In genomic region chr1:2502661-2503553, GRCh38 we compare ENCODE assay signal across 22 cellular contexts. TPM values are rescaled to one million over a fixed set of nuclear protein-coding genes. Genes with fewer than 3 reads are reported as not detected.
DNase-seq lines count a peak whose midpoint lies in the region; ATAC-seq, FAIRE-seq and TF ChIP-seq lines count a peak whose summit lies in the region.
"Had no signal": no experiment of that assay in that cellular context is flagged by ENCODE, and none has a peak within 500 bp of the region (broad histone marks: within the 10 kb centered on the region; RNA-seq: fewer than 3 reads in every experiment).

No MANE protein-coding gene starts in this region.

- H3K36me3 Mint-ChIP-seq in activated CD4-positive, alpha-beta T cell treated with anti-CD3 and anti-CD28 coated beads, Interleukin-2, amount 10 ng/mL, durations not matched to agents 7 days and 5 days (ENCODE audit: low read depth) = no peaks in the 10 kb centered on the region
- H3K36me3 Mint-ChIP-seq in natural killer cell treated with Interleukin-12 subunit alpha and Interleukin-12 subunit beta and Interleukin-15 and Interleukin-18, amount 100 ng/mL, for 72 hours = no peaks in the 10 kb centered on the region
- H3K36me3 Mint-ChIP-seq: CD4-positive, CD25-positive, alpha-beta regulatory T cell had no signal

- no peak for ATAC-seq in IMR-90 (ENCODE audit: low read depth)
- no peak for ATAC-seq in natural killer cell treated with Interleukin-12 subunit alpha and Interleukin-12 subunit beta and Interleukin-15 and Interleukin-18, amount 100 ng/mL, for 72 hours

- H3K36me3 ChIP-seq in IMR-90 (ENCODE audit: control insufficient read depth, insufficient read depth, low read length) (peaks cover 2% of the 10 kb centered on the region; the same call in 1 of the 2 replicates), H1 (ENCODE audit: control insufficient read depth in 2 of 4, insufficient read depth in 4 of 4, low read length in 3 of 4) (peaks cover 0 to 2% (median under 1%) of the 10 kb centered on the region in 4 experiments; a peak in 2 of 8 replicates)

- 76% methylated on average over 21 of the region's 36 CpGs; no CpG with 5 or more reads in 1 of the 2 experiments for WGBS in IMR-90 (ENCODE audit: extremely low coverage in 2 of 2, insufficient read length in 1 of 2), 2 experiments
- WGBS in H1 (ENCODE audit: extremely low coverage in 1 of 2, insufficient coverage in 1 of 2, insufficient read length in 1 of 2, insufficient replicate concordance in 2 of 2, low coverage in 1 of 2, low lambda C conversion rate in 2 of 2, missing lambda C conversion rate in 1 of 2), 2 experiments = 93% methylated on average over 29 of the region's 36 CpGs; no CpG with 5 or more reads in 1 of the 2 experiments

- CTCF ChIA-PET in activated CD4-positive, alpha-beta T cell treated with anti-CD3 and anti-CD28 coated beads, Interleukin-2, amount 10 ng/mL, durations not matched to agents 7 days and 5 days (lab: Charles Lee) = interaction anchor here (1.4 kb wide), 1 partner anchor 23 kb away, joined by 3 read pairs; the partner anchor contains the start of gene PANK4
- CTCF ChIA-PET in IMR-90 (lab: Yijun Ruan, JAX) = no interaction called here
- CTCF ChIA-PET in H1 (lab: Charles Lee; ENCODE audit: partially characterized antibody) = interaction anchor here (0.6 to 1.6 kb wide), 6 partner anchors 11 to 963 kb away, joined by 3 to 4 read pairs (median 3); no protein-coding TSS in a partner anchor

- TF ChIP-seq RAD21 in IMR-90 (IDR thresholded peaks at IDR 0.05; ENCODE audit: low read length) = no peak
- TF ChIP-seq RAD21 in H1 (IDR thresholded peaks at IDR 0.05 in 1 of 2, conservative IDR thresholded peaks at IDR 0.05 in 1 of 2; ENCODE audit: low read depth in 2 of 2, low read length in 2 of 2) = no peak

- no peak overlapping the region for H3K23ac ChIP-seq in IMR-90 (ENCODE audit: low read depth, low read length)
- no peak overlapping the region for H3K23ac ChIP-seq in H1 (ENCODE audit: insufficient read length)

- H3K4me3 ChIP-seq in IMR-90 (ENCODE audit: insufficient read depth, low read depth, low read length) (no peak overlapping the region), H1 (ENCODE audit: extremely low read depth in 1 of 4, insufficient read depth in 2 of 4, low read depth in 3 of 4, low read length in 4 of 4) (no peak overlapping the region)
- H3K4me3 ChIP-seq: BLaER1 treated with 17β-estradiol and CSF1 and Interleukin-3, amounts not matched to agents 10 nM and 100 nM; GM23338; HAP-1 had no signal

- dilution Hi-C loops in IMR-90 (cut with HindIII; ENCODE audit: low sequenced_read_pairs, unreplicated experiment) = no loop called here

- peaks cover 13% of the 10 kb centered on the region for H3K4me1 Mint-ChIP-seq in activated CD4-positive, alpha-beta T cell treated with anti-CD3 and anti-CD28 coated beads, Interleukin-2, amount 10 ng/mL, durations not matched to agents 7 days and 5 days
- H3K4me1 Mint-ChIP-seq in natural killer cell treated with Interleukin-12 subunit alpha and Interleukin-12 subunit beta and Interleukin-15 and Interleukin-18, amount 100 ng/mL, for 72 hours (ENCODE audit: low read depth in 2 of 2) = peaks cover 4 to 6% of the 10 kb centered on the region in 2 donors
- H3K4me1 Mint-ChIP-seq: GM23338 had no signal

- H3K27me3 ChIP-seq in IMR-90 (ENCODE audit: control insufficient read depth, insufficient read depth, low read length) (peaks cover 12% of the 10 kb centered on the region; the same call in 1 of the 2 replicates), H1 (replicated peaks in 1 of 4; ENCODE audit: control insufficient read depth in 3 of 4, extremely low read depth in 1 of 4, insufficient read depth in 3 of 4, low read length in 3 of 4) (peaks cover 0 to 2% (median 0%) of the 10 kb centered on the region in 4 experiments; a peak in 3 of 7 replicates)

- no peak for DNase-seq in activated CD4-positive, alpha-beta T cell treated with anti-CD3 and anti-CD28 coated beads, Interleukin-2, amount 10 ng/mL, durations not matched to agents 7 days and 5 days
- no peak for DNase-seq in activated CD4-positive, alpha-beta T cell treated with anti-CD3 and anti-CD28 coated beads for 1 hour
- DNase-seq in IMR-90 = no peak
- DNase-seq in H1 (ENCODE audit: low read depth in 1 of 2, low spot score in 2 of 2) = no peak
- no peak for DNase-seq in stimulated activated naive CD4-positive, alpha-beta T cell (lab: John Stamatoyannopoulos, UW)
- no peak for DNase-seq in activated T-cell treated with anti-CD3 and anti-CD28 coated beads for 4 hours
- DNase-seq in natural killer cell treated with Interleukin-12 subunit alpha and Interleukin-12 subunit beta and Interleukin-15 and Interleukin-18, amount 100 ng/mL, for 72 hours (ENCODE audit: low spot score) = no peak
- DNase-seq: 8988T; AML-193; CD4-positive, CD25-positive, alpha-beta regulatory T cell; DMS153; DMS79 treated with DMSO at 0.1 percent for 48 hours; EL; HFFc6; KG1 had no signal

- H3K9me3 ChIP-seq in IMR-90 (ENCODE audit: control insufficient read depth, insufficient read depth, low read length) = no peaks in the 10 kb centered on the region
- H3K9me3 ChIP-seq in H1 (ENCODE audit: insufficient read depth in 2 of 2, low read depth in 1 of 2, low read length in 1 of 2) = no peaks in the 10 kb centered on the region
- H3K9me3 ChIP-seq: BLaER1 treated with 17β-estradiol and CSF1 and Interleukin-3, amounts not matched to agents 10 nM and 100 nM; HAP-1 had no signal

- TF ChIP-seq CTCF in IMR-90 (conservative IDR thresholded peaks at IDR 0.05; ENCODE audit: low read depth, low read length) (no peak), H1 (IDR thresholded peaks at IDR 0.05; ENCODE audit: control extremely low read depth in 1 of 3, insufficient read depth in 1 of 3, low read depth in 1 of 3, low read length in 3 of 3) (no peak)

- TF ChIP-seq POLR2A in IMR-90 (IDR thresholded peaks at IDR 0.05; ENCODE audit: low read depth, low read length) (no peak), H1 (IDR thresholded peaks at IDR 0.05; ENCODE audit: control extremely low read depth in 1 of 2, low read depth in 2 of 2, low read length in 2 of 2) (no peak)

- no peak overlapping the region for H2BK5ac ChIP-seq in IMR-90 (ENCODE audit: low read depth, low read length, poor library complexity, severe bottlenecking)
- no peak overlapping the region for H2BK5ac ChIP-seq in H1 (ENCODE audit: low read depth, low read length)

- H3K9ac ChIP-seq in IMR-90 (ENCODE audit: low read depth, low read length) (no peak overlapping the region), H1 (replicated peaks in 1 of 4; ENCODE audit: extremely low read depth in 1 of 4, low read depth in 3 of 4, low read length in 3 of 4) (no peak overlapping the region)

- H2AK5ac ChIP-seq in IMR-90 (ENCODE audit: low read depth, low read length) (no peak overlapping the region), H1 (ENCODE audit: low read depth, low read length) (no peak overlapping the region)

- H3K23me2 ChIP-seq in H1 (ENCODE audit: low read depth, low read length) = no peaks in the 10 kb centered on the region

- BruUV-seq in IMR-90 (replicated peaks; lab: Mats Ljungman, UMichigan) = no TSS peak

- intact Hi-C loops in IMR-90 (cut with micrococcal nuclease) = no loop called here

- no peaks in the 10 kb centered on the region for H3K9me3 Mint-ChIP-seq in activated CD4-positive, alpha-beta T cell treated with anti-CD3 and anti-CD28 coated beads, Interleukin-2, amount 10 ng/mL, durations not matched to agents 7 days and 5 days
- H3K9me3 Mint-ChIP-seq in natural killer cell treated with Interleukin-12 subunit alpha and Interleukin-12 subunit beta and Interleukin-15 and Interleukin-18, amount 100 ng/mL, for 72 hours = no peaks in the 10 kb centered on the region
- H3K9me3 Mint-ChIP-seq: CD4-positive, CD25-positive, alpha-beta regulatory T cell; GM23338; HFFc6 had no signal

- no peak overlapping the region for H3K4ac ChIP-seq in IMR-90 (ENCODE audit: low read depth, low read length)
- H3K4ac ChIP-seq in H1 (replicated peaks; ENCODE audit: insufficient read length, low read depth, low read length) = peak overlapping the region; percentile 53

- H3K27ac ChIP-seq in IMR-90 (ENCODE audit: insufficient read depth, low read length) (no peak overlapping the region), H1 (ENCODE audit: low read depth, low read length) (no peak overlapping the region)
- H3K27ac ChIP-seq: BLaER1 treated with 17β-estradiol and CSF1 and Interleukin-3, amounts not matched to agents 10 nM and 100 nM; HL-60 had no signal

- H3K9me1 ChIP-seq in IMR-90 (ENCODE audit: insufficient read depth, low read length) = no peaks in the 10 kb centered on the region

- no peaks in the 10 kb centered on the region for H3K27me3 Mint-ChIP-seq in activated CD4-positive, alpha-beta T cell treated with anti-CD3 and anti-CD28 coated beads, Interleukin-2, amount 10 ng/mL, durations not matched to agents 7 days and 5 days
- H3K27me3 Mint-ChIP-seq in natural killer cell treated with Interleukin-12 subunit alpha and Interleukin-12 subunit beta and Interleukin-15 and Interleukin-18, amount 100 ng/mL, for 72 hours = no peaks in the 10 kb centered on the region
- H3K27me3 Mint-ChIP-seq: CD4-positive, CD25-positive, alpha-beta regulatory T cell had no signal

- peak overlapping the region; percentile 29 for H2AK9ac ChIP-seq in IMR-90 (replicated peaks; ENCODE audit: low read depth, low read length, poor library complexity)

- no peak overlapping the region for H3K14ac ChIP-seq in IMR-90 (replicated peaks; ENCODE audit: low read depth, low read length)
- no peak overlapping the region for H3K14ac ChIP-seq in H1 (ENCODE audit: insufficient read length)

- no peak overlapping the region for H3K4me3 Mint-ChIP-seq in activated CD4-positive, alpha-beta T cell treated with anti-CD3 and anti-CD28 coated beads, Interleukin-2, amount 10 ng/mL, durations not matched to agents 7 days and 5 days
- H3K4me3 Mint-ChIP-seq in natural killer cell treated with Interleukin-12 subunit alpha and Interleukin-12 subunit beta and Interleukin-15 and Interleukin-18, amount 100 ng/mL, for 72 hours = no peak overlapping the region
- H3K4me3 Mint-ChIP-seq: CD4-positive, CD25-positive, alpha-beta regulatory T cell; GM23338; HFFc6 had no signal

- H3K79me1 ChIP-seq in IMR-90 (ENCODE audit: low read depth in 1 of 2, low read length in 2 of 2) (no peaks in the 10 kb centered on the region), H1 (ENCODE audit: low read depth, low read length) (no peaks in the 10 kb centered on the region)

- H2BK120ac ChIP-seq in IMR-90 (ENCODE audit: low read depth, low read length) (no peak overlapping the region), H1 (replicated peaks; ENCODE audit: low read depth, low read length) (no peak overlapping the region)

- no peak overlapping the region for H3K18ac ChIP-seq in IMR-90 (ENCODE audit: low read depth, low read length)
- no peak overlapping the region for H3K18ac ChIP-seq in H1 (ENCODE audit: extremely low read depth, low read length)

- no peaks in the 10 kb centered on the region for H3K79me2 ChIP-seq in H1 (ENCODE audit: control insufficient read depth in 1 of 2, insufficient read depth in 2 of 2, low read length in 2 of 2)

- H3K4me2 ChIP-seq in IMR-90 (ENCODE audit: low read depth, low read length) (no peak overlapping the region), H1 (ENCODE audit: insufficient read depth in 1 of 2, low read depth in 2 of 2, low read length in 2 of 2) (no peak overlapping the region)
- H3K4me2 ChIP-seq: GM23338 had no signal

- H4K20me1 ChIP-seq in IMR-90 (ENCODE audit: insufficient read depth, low read length) = peaks cover 3% of the 10 kb centered on the region; the same call in 1 of the 2 replicates
- H4K20me1 ChIP-seq in H1 (replicated peaks in 1 of 2; ENCODE audit: control insufficient read depth in 1 of 2, insufficient read depth in 2 of 2, low read length in 2 of 2) = peaks cover 4 to 17% of the 10 kb centered on the region in 2 experiments

- no peak overlapping the region for H4K91ac ChIP-seq in IMR-90 (ENCODE audit: insufficient read depth, low read depth, low read length)
- no peak overlapping the region for H4K91ac ChIP-seq in H1 (replicated peaks; ENCODE audit: insufficient read length, low read length)

- POLR2A ChIA-PET in activated CD4-positive, alpha-beta T cell treated with anti-CD3 and anti-CD28 coated beads, Interleukin-2, amount 10 ng/mL, durations not matched to agents 7 days and 5 days (lab: Charles Lee) = no interaction called here
- POLR2A ChIA-PET in IMR-90 (lab: Charles Lee; ENCODE audit: unreplicated experiment) (no interaction called here), H1 (lab: Charles Lee; ENCODE audit: partially characterized antibody) (interaction anchor here (1.0 to 2.3 kb wide), 6 partner anchors 11 to 43 kb away, joined by 3 to 6 read pairs (median 5); no protein-coding TSS in a partner anchor)

- no peak overlapping the region for H2BK15ac ChIP-seq in IMR-90 (ENCODE audit: low read depth, low read length)
- no peak overlapping the region for H2BK15ac ChIP-seq in H1 (ENCODE audit: low read length)

- FAIRE-seq in H1 (lab: Jason Lieb, UNC) = no peak
- FAIRE-seq: D721Med, G401.6, GM12891 had no signal

- H4K8ac ChIP-seq in IMR-90 (ENCODE audit: low read depth in 2 of 2, low read length in 2 of 2) (no peak overlapping the region), H1 (ENCODE audit: extremely low read depth, insufficient read depth, low read length) (no peak overlapping the region; the same call in 1 of the 2 replicates)

- H3K4me1 ChIP-seq in IMR-90 (ENCODE audit: control insufficient read depth, insufficient read depth, low read length) (peaks cover 2% of the 10 kb centered on the region; the same call in 1 of the 2 replicates), H1 (replicated peaks in 1 of 4; ENCODE audit: control insufficient read depth in 3 of 4, insufficient read depth in 4 of 4, low read length in 3 of 4) (no peaks in the 10 kb centered on the region; a peak in 1 of 7 replicates)
- H3K4me1 ChIP-seq: HAP-1 had no signal

- no peak for TF ChIP-seq EP300 in H1 (IDR thresholded peaks at IDR 0.05; ENCODE audit: borderline replicate concordance in 1 of 2, low read depth in 2 of 2, low read length in 2 of 2)

- no peak overlapping the region for H2BK20ac ChIP-seq in IMR-90 (ENCODE audit: low read depth, low read length)
- no peak overlapping the region for H2BK20ac ChIP-seq in H1 (ENCODE audit: low read length)

- peak overlapping the region; percentile 43 for H2AFZ ChIP-seq in IMR-90 (replicated peaks; ENCODE audit: low read length, poor library complexity)
- H2AFZ ChIP-seq in H1 (ENCODE audit: low read length) = no peak overlapping the region
- H2AFZ ChIP-seq: GM23338 had no signal

- no peak overlapping the region for H4K5ac ChIP-seq in IMR-90 (ENCODE audit: low read depth, low read length)
- H4K5ac ChIP-seq in H1 (ENCODE audit: insufficient read length, low read depth, low read length) = no peak overlapping the region

- in situ Hi-C loops in IMR-90 (cut with MboI; ENCODE audit: low sequenced_read_pairs) = no loop called here

- 0 out of 2 replicates have a peak overlapping the region, but pooled peaks have one; percentile 39 for H2BK12ac ChIP-seq in H1 (ENCODE audit: low read depth, low read length)

- H3K56ac ChIP-seq in IMR-90 (ENCODE audit: extremely low read depth, insufficient read depth, low read length) = no peak overlapping the region
- no peak overlapping the region for H3K56ac ChIP-seq in H1 (replicated peaks; ENCODE audit: insufficient read length, low read depth, low read length)

- H3K27ac Mint-ChIP-seq in activated CD4-positive, alpha-beta T cell treated with anti-CD3 and anti-CD28 coated beads, Interleukin-2, amount 10 ng/mL, durations not matched to agents 7 days and 5 days = peak overlapping the region; percentile 54
- H3K27ac Mint-ChIP-seq in natural killer cell treated with Interleukin-12 subunit alpha and Interleukin-12 subunit beta and Interleukin-15 and Interleukin-18, amount 100 ng/mL, for 72 hours = no peak overlapping the region
- H3K27ac Mint-ChIP-seq: CD4-positive, CD25-positive, alpha-beta regulatory T cell; GM23338; HFFc6 had no signal

RNA-seq across cellular contexts. Expression of gene PANK4, which starts 23.5 kb away (rescaled TPM):
- total RNA-seq in activated CD4-positive, alpha-beta T cell treated with anti-CD3 and anti-CD28 coated beads, Interleukin-2, amount 10 ng/mL, durations not matched to agents 7 days and 5 days = 10 to 100 TPM; 66.6 to 76.6 TPM
- 14.0 and 15.3 TPM in 2 replicates for total RNA-seq in IMR-90 (2012; rRNA removed)
- 18.5 and 23.3 TPM in 2 replicates for polyA plus RNA-seq in IMR-90 (2012; rRNA removed)
- polyA plus RNA-seq in IMR-90 (2012; cell fraction: cytosol; rRNA removed) = 18.5 and 21.4 TPM in 2 replicates
- 113 and 229 TPM in 2 replicates for polyA plus RNA-seq in IMR-90 (2012; cell fraction: nucleus; rRNA removed; ENCODE audit: low replicate concordance)
- 29.7 and 35.4 TPM in 2 replicates for total RNA-seq in H1 (2021; fragmentation: NEBNext Ultra II Directional; extraction: Animal tissue kit (Norgen Biotek cat#: 25700))
- polyA plus RNA-seq in H1 (2011; rRNA removed) = 20.1 and 24.4 TPM in 2 replicates
- polyA plus RNA-seq in H1 (2011; cell fraction: cytosol; rRNA removed) = 24.0 TPM
- 110 TPM for polyA plus RNA-seq in H1 (2011; cell fraction: nucleus; rRNA removed)
- polyA plus RNA-seq in H1 (2012, experiment 1 of 2) = 20.2 to 27.0 TPM (median 21.6 TPM) in 4 replicates
- 14.8 TPM for polyA plus RNA-seq in H1 (2012, experiment 2 of 2)
- 12.0 TPM for polyA plus RNA-seq in H1 (2013, experiment 1 of 2)
- polyA plus RNA-seq in H1 (2013, experiment 2 of 2) = 11.1 TPM
- polyA minus RNA-seq in H1 (2011; rRNA and poly(A)+ RNA removed) = 24.4 and 25.4 TPM in 2 replicates
- 24.7 TPM for polyA minus RNA-seq in H1 (2011; cell fraction: cytosol; rRNA and poly(A)+ RNA removed)
- polyA minus RNA-seq in H1 (2011; cell fraction: nucleus; rRNA and poly(A)+ RNA removed) = 116 TPM
- 10 to 100 TPM; 37.7 to 70.5 TPM for total RNA-seq in natural killer cell treated with Interleukin-12 subunit alpha and Interleukin-12 subunit beta and Interleukin-15 and Interleukin-18, amount 100 ng/mL, for 72 hours

RNA-seq across cellular contexts. Expression of gene PLCH2, which starts 26.8 kb away (rescaled TPM):
- total RNA-seq in activated CD4-positive, alpha-beta T cell treated with anti-CD3 and anti-CD28 coated beads, Interleukin-2, amount 10 ng/mL, durations not matched to agents 7 days and 5 days = 10 to 100 TPM; 16.7 to 21.1 TPM
- total RNA-seq in IMR-90 (2012; rRNA removed) = 0.18 and 0.28 TPM in 2 replicates
- 1.9 and 2.4 TPM in 2 replicates for polyA plus RNA-seq in IMR-90 (2012; rRNA removed)
- 1.4 and 2.4 TPM in 2 replicates for polyA plus RNA-seq in IMR-90 (2012; cell fraction: cytosol; rRNA removed)
- polyA plus RNA-seq in IMR-90 (2012; cell fraction: nucleus; rRNA removed; ENCODE audit: low replicate concordance) = 7.8 and 21.5 TPM in 2 replicates
- 0.19 TPM in 2 replicates for total RNA-seq in H1 (2021; fragmentation: NEBNext Ultra II Directional; extraction: Animal tissue kit (Norgen Biotek cat#: 25700))
- 0.14 TPM in 2 replicates for polyA plus RNA-seq in H1 (2011; rRNA removed)
- polyA plus RNA-seq in H1 (2011; cell fraction: cytosol; rRNA removed) = 0.12 TPM
- polyA plus RNA-seq in H1 (2011; cell fraction: nucleus; rRNA removed) = 0.54 TPM
- 0.06 to 0.16 TPM (median 0.14 TPM) in 4 replicates for polyA plus RNA-seq in H1 (2012, experiment 1 of 2)
- 0.07 TPM for polyA plus RNA-seq in H1 (2012, experiment 2 of 2)
- 0.10 TPM for polyA plus RNA-seq in H1 (2013, experiment 1 of 2)
- 0.07 TPM for polyA plus RNA-seq in H1 (2013, experiment 2 of 2)
- polyA minus RNA-seq in H1 (2011; rRNA and poly(A)+ RNA removed) = 0.05 and 0.16 TPM in 2 replicates
- polyA minus RNA-seq in H1 (2011; cell fraction: cytosol; rRNA and poly(A)+ RNA removed) = not detected
- 0.30 TPM for polyA minus RNA-seq in H1 (2011; cell fraction: nucleus; rRNA and poly(A)+ RNA removed)
- 1 to 10 TPM; 5.5 to 6.9 TPM for total RNA-seq in natural killer cell treated with Interleukin-12 subunit alpha and Interleukin-12 subunit beta and Interleukin-15 and Interleukin-18, amount 100 ng/mL, for 72 hours
- polyA plus RNA-seq: GM23338 had no signal

RNA-seq across cellular contexts. Expression of gene HES5, which starts 27.2 kb away (rescaled TPM):
- total RNA-seq in activated CD4-positive, alpha-beta T cell treated with anti-CD3 and anti-CD28 coated beads, Interleukin-2, amount 10 ng/mL, durations not matched to agents 7 days and 5 days = not detected
- total RNA-seq in IMR-90 (2012; rRNA removed) = not detected in 2 replicates
- polyA plus RNA-seq in IMR-90 (2012; rRNA removed) = not detected in 2 replicates
- polyA plus RNA-seq in IMR-90 (2012; cell fraction: cytosol; rRNA removed) = 0.08 TPM in 1 of 2 replicates, not detected in the other
- 0.22 and 0.33 TPM in 2 replicates for polyA plus RNA-seq in IMR-90 (2012; cell fraction: nucleus; rRNA removed; ENCODE audit: low replicate concordance)
- total RNA-seq in H1 (2021; fragmentation: NEBNext Ultra II Directional; extraction: Animal tissue kit (Norgen Biotek cat#: 25700)) = 0.22 and 0.25 TPM in 2 replicates
- polyA plus RNA-seq in H1 (2011; rRNA removed) = 0.08 TPM in 1 of 2 replicates, not detected in the other
- polyA plus RNA-seq in H1 (2011; cell fraction: cytosol; rRNA removed) = 0.05 TPM
- polyA plus RNA-seq in H1 (2011; cell fraction: nucleus; rRNA removed) = 0.17 TPM
- 0.13 to 0.29 TPM in 2 of 4 replicates, not detected in the others for polyA plus RNA-seq in H1 (2012, experiment 1 of 2)
- polyA plus RNA-seq in H1 (2012, experiment 2 of 2) = 0.13 TPM
- 0.04 TPM for polyA plus RNA-seq in H1 (2013, experiment 1 of 2)
- 0.04 TPM for polyA plus RNA-seq in H1 (2013, experiment 2 of 2)
- polyA minus RNA-seq in H1 (2011; rRNA and poly(A)+ RNA removed) = 0.28 TPM in 1 of 2 replicates, not detected in the other
- polyA minus RNA-seq in H1 (2011; cell fraction: cytosol; rRNA and poly(A)+ RNA removed) = not detected
- polyA minus RNA-seq in H1 (2011; cell fraction: nucleus; rRNA and poly(A)+ RNA removed) = not detected
- total RNA-seq in natural killer cell treated with Interleukin-12 subunit alpha and Interleukin-12 subunit beta and Interleukin-15 and Interleukin-18, amount 100 ng/mL, for 72 hours = not detected
- total RNA-seq: CD4-positive, CD25-positive, alpha-beta regulatory T cell had no signal
- polyA plus RNA-seq: CD4-positive, CD25-positive, alpha-beta regulatory T cell had no signal

RNA-seq across cellular contexts. Expression of gene TNFRSF14, which starts 53.3 kb away (rescaled TPM):
- total RNA-seq in activated CD4-positive, alpha-beta T cell treated with anti-CD3 and anti-CD28 coated beads, Interleukin-2, amount 10 ng/mL, durations not matched to agents 7 days and 5 days = 100 to 1,000 TPM; 182 to 192 TPM
- 1.3 and 1.7 TPM in 2 replicates for total RNA-seq in IMR-90 (2012; rRNA removed)
- polyA plus RNA-seq in IMR-90 (2012; rRNA removed) (4.2 and 4.6 TPM in 2 replicates), H1 (2011; rRNA removed) (0.13 and 0.36 TPM in 2 replicates)
- polyA plus RNA-seq in IMR-90 (2012; cell fraction: cytosol; rRNA removed) = 3.1 and 5.7 TPM in 2 replicates
- 32.3 and 65.2 TPM in 2 replicates for polyA plus RNA-seq in IMR-90 (2012; cell fraction: nucleus; rRNA removed; ENCODE audit: low replicate concordance)
- total RNA-seq in H1 (2021; fragmentation: NEBNext Ultra II Directional; extraction: Animal tissue kit (Norgen Biotek cat#: 25700)) = 0.50 and 0.65 TPM in 2 replicates
- polyA plus RNA-seq in H1 (2011; cell fraction: cytosol; rRNA removed) = 0.43 TPM
- polyA plus RNA-seq in H1 (2011; cell fraction: nucleus; rRNA removed) = 1.1 TPM
- polyA plus RNA-seq in H1 (2012, experiment 1 of 2) = 0.17 to 0.35 TPM (median 0.24 TPM) in 3 of 4 replicates, not detected in the other
- not detected for polyA plus RNA-seq in H1 (2012, experiment 2 of 2)
- 0.08 TPM for polyA plus RNA-seq in H1 (2013, experiment 1 of 2)
- 0.09 TPM for polyA plus RNA-seq in H1 (2013, experiment 2 of 2)
- polyA minus RNA-seq in H1 (2011; rRNA and poly(A)+ RNA removed) = 0.22 and 0.32 TPM in 2 replicates
- polyA minus RNA-seq in H1 (2011; cell fraction: cytosol; rRNA and poly(A)+ RNA removed) = not detected
- polyA minus RNA-seq in H1 (2011; cell fraction: nucleus; rRNA and poly(A)+ RNA removed) = 1.5 TPM
- 100 to 1,000 TPM in 1 of 2 donors, 10 to 100 TPM in 1; 93.2 to 118 TPM for total RNA-seq in natural killer cell treated with Interleukin-12 subunit alpha and Interleukin-12 subunit beta and Interleukin-15 and Interleukin-18, amount 100 ng/mL, for 72 hours
- total RNA-seq: GM23338 had no signal
- polyA plus RNA-seq: GM23338 had no signal
